Comparison of ENCODE assay signal across 2 cellular contexts in genomic region chr11:24356501-24356900, GRCh38.
TF ChIP-seq lines count a peak whose summit lies in the region.

No MANE protein-coding gene starts in this region.

TF ChIP-seq in IMR-90, 13 proteins besides CTCF, POLR2A, EP300 and RAD21 (continued from another document):
- no peak for TF ChIP-seq ELK1 (IDR thresholded peaks at IDR 0.05; ENCODE audit: borderline replicate concordance, low read depth, low read length)
- TF ChIP-seq FOS (IDR thresholded peaks at IDR 0.05; ENCODE audit: low read depth, low read length) = no peak
- no peak for TF ChIP-seq SMC3 (IDR thresholded peaks at IDR 0.05; ENCODE audit: low read depth, low read length)
- TF ChIP-seq BHLHE40 (IDR thresholded peaks at IDR 0.05; ENCODE audit: low read depth, low read length) = no peak

TF ChIP-seq in WTC11, 78 proteins besides CTCF, POLR2A, EP300 and RAD21:
- TF ChIP-seq HMGXB4 (CRISPR knock-in tag; IDR thresholded peaks at IDR 0.05) = no peak
- TF ChIP-seq E2F4 (CRISPR knock-in tag; IDR thresholded peaks at IDR 0.05; ENCODE audit: borderline replicate concordance, low read depth) = no peak
- no peak for TF ChIP-seq NFE2L1 (CRISPR knock-in tag; IDR thresholded peaks at IDR 0.05)
- TF ChIP-seq ZNF138 (CRISPR knock-in tag; conservative IDR thresholded peaks at IDR 0.05) = no peak
- no peak for TF ChIP-seq TCF7 (CRISPR knock-in tag; IDR thresholded peaks at IDR 0.05; ENCODE audit: low read depth)
- TF ChIP-seq TEAD4 (CRISPR knock-in tag; IDR thresholded peaks at IDR 0.05) = no peak
- TF ChIP-seq AR (CRISPR knock-in tag; IDR thresholded peaks at IDR 0.05) = no peak
- no peak for TF ChIP-seq NFYB (CRISPR knock-in tag; conservative IDR thresholded peaks at IDR 0.05; ENCODE audit: low read depth)
- no peak for TF ChIP-seq PRRX2 (CRISPR knock-in tag; IDR thresholded peaks at IDR 0.05)
- TF ChIP-seq ZBTB21 (CRISPR knock-in tag; IDR thresholded peaks at IDR 0.05; ENCODE audit: borderline replicate concordance) = no peak
- no peak for TF ChIP-seq CDX4 (CRISPR knock-in tag; IDR thresholded peaks at IDR 0.05; ENCODE audit: borderline replicate concordance)
- TF ChIP-seq MAX (CRISPR knock-in tag; IDR thresholded peaks at IDR 0.05) = no peak
- TF ChIP-seq HMGA2 (CRISPR knock-in tag; IDR thresholded peaks at IDR 0.05) = no peak
- TF ChIP-seq CBFB (CRISPR knock-in tag; IDR thresholded peaks at IDR 0.05; ENCODE audit: low read depth) = no peak
- TF ChIP-seq ZNF121 (CRISPR knock-in tag; IDR thresholded peaks at IDR 0.05) = no peak
- no peak for TF ChIP-seq ZBTB43 (CRISPR knock-in tag; IDR thresholded peaks at IDR 0.05)
- TF ChIP-seq RELA (CRISPR knock-in tag; IDR thresholded peaks at IDR 0.05; ENCODE audit: borderline replicate concordance) = no peak
- no peak for TF ChIP-seq ZNF219 (CRISPR knock-in tag; IDR thresholded peaks at IDR 0.05; ENCODE audit: borderline replicate concordance)
- no peak for TF ChIP-seq ZNF532 (CRISPR knock-in tag; IDR thresholded peaks at IDR 0.05; ENCODE audit: borderline replicate concordance)
- no peak for TF ChIP-seq FOXJ3 (CRISPR knock-in tag; IDR thresholded peaks at IDR 0.05; ENCODE audit: borderline replicate concordance)
